Comparison of ENCODE assay signal across 12 cellular contexts in genomic region chr11:47003180-47003877, GRCh38.
DNase-seq lines count a peak whose midpoint lies in the region; ATAC-seq, FAIRE-seq and TF ChIP-seq lines count a peak whose summit lies in the region.
"Had no signal": no experiment of that assay in that cellular context is flagged by ENCODE, and none has a peak within 500 bp of the region (broad histone marks: within the 10 kb centered on the region; RNA-seq: fewer than 3 reads in every experiment).

No MANE protein-coding gene starts in this region.

- peak; percentile 78 for ATAC-seq in stimulated activated naive CD8-positive, alpha-beta T cell treated with anti-CD3 and anti-CD28 coated beads, Interleukin-15, Interleukin-2, amounts not matched to agents 100 U/mL and 50 U/mL, for 24 hours
- no peak for ATAC-seq in upper lobe of left lung (ENCODE audit: low FRiP score in 2 of 2)
- ATAC-seq: natural killer cell treated with Interleukin-12 subunit alpha and Interleukin-12 subunit beta and Interleukin-15 and Interleukin-18, amount 100 ng/mL, for 72 hours had no signal

- H3K4me1 Mint-ChIP-seq in activated T-cell treated with anti-CD3 and anti-CD28 coated beads, Interleukin-2, amount 50 U/mL, for 24 hours (ENCODE audit: low read depth), result peaks cover 36% of the 10 kb centered on the region

- H3K27ac ChIP-seq in upper lobe of left lung, result peak overlapping the region in 1 of 4 donors; percentile 6

- no peak for TF ChIP-seq EP300 in upper lobe of left lung (IDR thresholded peaks at IDR 0.05)

- no peaks in the 10 kb centered on the region for H3K36me3 ChIP-seq in upper lobe of left lung

- H3K4me1 ChIP-seq in upper lobe of left lung, result peaks cover 25 to 32% (median 29%) of the 10 kb centered on the region in 4 donors

- H3K4me3 ChIP-seq in upper lobe of left lung, result no peak overlapping the region

- H3K27me3 Mint-ChIP-seq in activated T-cell treated with anti-CD3 and anti-CD28 coated beads, Interleukin-2, amount 50 U/mL, for 24 hours, result no peaks in the 10 kb centered on the region
- H3K27me3 Mint-ChIP-seq: natural killer cell treated with Interleukin-12 subunit alpha and Interleukin-12 subunit beta and Interleukin-15 and Interleukin-18, amount 100 ng/mL, for 72 hours had no signal

- no peaks in the 10 kb centered on the region for H3K9me3 ChIP-seq in upper lobe of left lung

- TF ChIP-seq POLR2A in upper lobe of left lung (IDR thresholded peaks at IDR 0.05), result no peak

- no peak overlapping the region for H3K4me3 Mint-ChIP-seq in activated T-cell treated with anti-CD3 and anti-CD28 coated beads, Interleukin-2, amount 50 U/mL, for 24 hours
- H3K4me3 Mint-ChIP-seq: natural killer cell treated with Interleukin-12 subunit alpha and Interleukin-12 subunit beta and Interleukin-15 and Interleukin-18, amount 100 ng/mL, for 72 hours had no signal

- peaks cover under 1% of the 10 kb centered on the region for H3K36me3 Mint-ChIP-seq in activated T-cell treated with anti-CD3 and anti-CD28 coated beads, Interleukin-2, amount 50 U/mL, for 24 hours (ENCODE audit: low read depth)

- 47 to 53% methylated on average over 3 of the region's 3 CpGs for WGBS in upper lobe of left lung, 2 donors

- no peaks in the 10 kb centered on the region for H3K27me3 ChIP-seq in upper lobe of left lung

- no peak for DNase-seq in activated T-cell treated with anti-CD3 and anti-CD28 coated beads, Interleukin-2, amount 50 U/mL, for 24 hours
- DNase-seq in activated T-cell treated with anti-CD3 and anti-CD28 coated beads for 4 hours, result no peak
- peak; percentile 34 for DNase-seq in NCI-H2029 treated with DMSO at 0.1 percent for 48 hours (lab: John Stamatoyannopoulos, UW)
- DNase-seq in dermis microvascular lymphatic vessel endothelial cell (ENCODE audit: low read depth in 2 of 2), result peak; percentile 37 to 63
- DNase-seq in stimulated activated naive CD8-positive, alpha-beta T cell treated with anti-CD3 and anti-CD28 coated beads, Interleukin-15, Interleukin-2, amounts not matched to agents 100 U/mL and 50 U/mL, for 24 hours, result peak; percentile 46
- DNase-seq in NCI-H1105 treated with DMSO at 0.1 percent for 48 hours (lab: John Stamatoyannopoulos, UW), result no peak
- DNase-seq in upper lobe of left lung, result no peak
- no peak for DNase-seq in HTR-8/SVneo (ENCODE audit: insufficient read length, low spot score)
- DNase-seq: activated CD8-positive, alpha-beta memory T cell treated with anti-CD3 and anti-CD28 coated beads, Interleukin-2, amount 50 U/mL, for 4 hours; cortex of kidney; NCI-H1436 had no signal

- peak overlapping the region; percentile 34 for H3K27ac Mint-ChIP-seq in activated T-cell treated with anti-CD3 and anti-CD28 coated beads, Interleukin-2, amount 50 U/mL, for 24 hours
- H3K27ac Mint-ChIP-seq: natural killer cell treated with Interleukin-12 subunit alpha and Interleukin-12 subunit beta and Interleukin-15 and Interleukin-18, amount 100 ng/mL, for 72 hours had no signal

- FAIRE-seq in HTR-8/SVneo (lab: Jason Lieb, UNC), result no peak

- no peaks in the 10 kb centered on the region for H3K9me3 Mint-ChIP-seq in activated T-cell treated with anti-CD3 and anti-CD28 coated beads, Interleukin-2, amount 50 U/mL, for 24 hours
- H3K9me3 Mint-ChIP-seq: natural killer cell treated with Interleukin-12 subunit alpha and Interleukin-12 subunit beta and Interleukin-15 and Interleukin-18, amount 100 ng/mL, for 72 hours had no signal

- no peak for TF ChIP-seq CTCF in upper lobe of left lung (IDR thresholded peaks at IDR 0.05)

Comparison
In these comparisons a context has a peak if more than half of its experiments do, and no peak if none do; other contexts are left out.
1. DNase-seq: peak in NCI-H2029 treated with DMSO at 0.1 percent for 48 hours (single experiment), dermis microvascular lymphatic vessel endothelial cell (2 of 2) and stimulated activated naive CD8-positive, alpha-beta T cell treated with anti-CD3 and anti-CD28 coated beads, Interleukin-15, Interleukin-2, amounts not matched to agents 100 U/mL and 50 U/mL, for 24 hours (single experiment); none in activated T-cell treated with anti-CD3 and anti-CD28 coated beads, Interleukin-2, amount 50 U/mL, for 24 hours (single experiment), activated T-cell treated with anti-CD3 and anti-CD28 coated beads for 4 hours (single experiment), NCI-H1105 treated with DMSO at 0.1 percent for 48 hours (single experiment), upper lobe of left lung (0 of 2) and HTR-8/SVneo (single experiment).